9 cellular contexts compared by ENCODE assay signal in the genomic region with DNA sequence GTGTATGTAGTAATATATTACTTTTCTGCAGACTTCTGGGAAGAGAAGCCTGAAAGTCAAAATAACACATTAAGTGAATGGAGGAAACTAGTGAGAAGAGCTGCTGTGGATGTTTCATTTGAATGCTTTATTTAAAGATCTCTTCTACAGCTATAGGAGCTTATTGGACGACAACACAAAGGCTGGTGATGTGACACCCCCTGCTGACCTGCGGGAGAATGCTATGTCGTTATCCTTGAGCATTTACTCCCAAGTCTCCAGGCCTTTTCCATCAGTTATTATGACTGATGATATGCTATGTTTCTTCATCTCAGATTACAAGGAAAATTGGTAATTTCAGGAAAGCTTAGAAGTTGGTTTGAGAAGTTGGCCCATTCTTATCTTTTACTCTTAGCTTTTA. TPM values are rescaled to one million over a fixed set of nuclear protein-coding genes. Genes with fewer than 3 reads are reported as not detected.
A peak's percentile ranks its signal among the peaks of the same experiment; 100 is the strongest.
DNase-seq lines count a peak whose midpoint lies in the region; ATAC-seq and TF ChIP-seq lines count a peak whose summit lies in the region.
"Had no signal": no experiment of that assay in that cellular context is flagged by ENCODE, and none has a peak within 500 bp of the region (broad histone marks: within the 10 kb centered on the region; RNA-seq: fewer than 3 reads in every experiment).

No MANE protein-coding gene starts in this region.

- H3K4me3 Mint-ChIP-seq in activated naive CD4-positive, alpha-beta T cell treated with anti-CD3 and anti-CD28 coated beads for 36 hours = no peak overlapping the region
- H3K4me3 Mint-ChIP-seq: memory B cell had no signal

- H3K9me3 ChIP-seq in smooth muscle cell (replicated peaks; ENCODE audit: low read depth) = no peaks in the 10 kb centered on the region

- no peaks in the 10 kb centered on the region for H3K36me3 Mint-ChIP-seq in activated naive CD4-positive, alpha-beta T cell treated with anti-CD3 and anti-CD28 coated beads for 36 hours (ENCODE audit: low read depth)
- H3K36me3 Mint-ChIP-seq: memory B cell had no signal

- 47% methylated on average over 3 of the region's 3 CpGs for WGBS in smooth muscle cell (ENCODE audit: low lambda C conversion rate)

- H3F3A ChIP-seq in smooth muscle cell (ENCODE audit: low read depth) = no peaks in the 10 kb centered on the region

- no peak overlapping the region for H2AFZ ChIP-seq in smooth muscle cell (ENCODE audit: low read depth)

- H3K4me1 Mint-ChIP-seq in activated naive CD4-positive, alpha-beta T cell treated with anti-CD3 and anti-CD28 coated beads for 36 hours (ENCODE audit: low read depth) = no peaks in the 10 kb centered on the region
- H3K4me1 Mint-ChIP-seq: memory B cell had no signal

- H3K9me3 Mint-ChIP-seq in activated naive CD4-positive, alpha-beta T cell treated with anti-CD3 and anti-CD28 coated beads for 36 hours = no peaks in the 10 kb centered on the region
- H3K9me3 Mint-ChIP-seq: memory B cell had no signal

- H3K36me3 ChIP-seq in smooth muscle cell (ENCODE audit: low read depth) = no peaks in the 10 kb centered on the region

- intact Hi-C loops in activated naive CD4-positive, alpha-beta T cell treated with anti-CD3 and anti-CD28 coated beads for 36 hours (cut with micrococcal nuclease) = loop anchor here (1.0 to 5.0 kb wide), 2 partner anchors 199 to 324 kb away; no protein-coding TSS in a partner anchor

- DNase-seq in activated naive CD4-positive, alpha-beta T cell treated with anti-CD3 and anti-CD28 coated beads for 36 hours = peak; percentile 19
- no peak for DNase-seq in activated naive CD4-positive, alpha-beta T cell treated with Interleukin-2 at 50 U/mL for 16 hours
- DNase-seq in MV-4-11 (lab: John Stamatoyannopoulos, UW) (peak; percentile 50), choroid plexus epithelial cell (ENCODE audit: low read depth) (peak; percentile 70), smooth muscle cell (lab: John Stamatoyannopoulos, UW; ENCODE audit: unreplicated experiment) (no peak), NCI-H1694 treated with DMSO at 0.1 percent for 48 hours (lab: John Stamatoyannopoulos, UW) (no peak), midbrain (lab: John Stamatoyannopoulos, UW) (no peak)

- H3K9ac ChIP-seq in smooth muscle cell (ENCODE audit: low read depth) = no peak overlapping the region

- no peak overlapping the region for H3K4me3 ChIP-seq in choroid plexus epithelial cell (ENCODE audit: low read depth, low read length)
- H3K4me3 ChIP-seq in smooth muscle cell = no peak overlapping the region

- TF ChIP-seq CTCF in choroid plexus epithelial cell (conservative IDR thresholded peaks at IDR 0.05; ENCODE audit: low read depth, low read length) (peak; percentile 53), smooth muscle cell (IDR thresholded peaks at IDR 0.05; ENCODE audit: borderline replicate concordance, insufficient read depth, poor library complexity, severe bottlenecking) (peak; percentile 21)

- no peaks in the 10 kb centered on the region for H4K20me1 ChIP-seq in smooth muscle cell (ENCODE audit: low read depth)

- CTCF ChIA-PET in activated naive CD4-positive, alpha-beta T cell treated with anti-CD3 and anti-CD28 coated beads for 36 hours (lab: Charles Lee) = interaction anchor here (0.5 to 1.4 kb wide), 3 partner anchors 67 to 201 kb away, joined by 3 to 6 read pairs (median 5); a partner anchor contains a TSS

- H3K27me3 Mint-ChIP-seq in activated naive CD4-positive, alpha-beta T cell treated with anti-CD3 and anti-CD28 coated beads for 36 hours (ENCODE audit: low read depth) = no peaks in the 10 kb centered on the region
- H3K27me3 Mint-ChIP-seq: memory B cell had no signal

- no peak overlapping the region for H3K27ac Mint-ChIP-seq in activated naive CD4-positive, alpha-beta T cell treated with anti-CD3 and anti-CD28 coated beads for 36 hours
- H3K27ac Mint-ChIP-seq: memory B cell had no signal

- no peak overlapping the region for H3K4me2 ChIP-seq in smooth muscle cell

- H3K27me3 ChIP-seq in smooth muscle cell (ENCODE audit: low read depth) = no peaks in the 10 kb centered on the region

- no peak for ATAC-seq in HG03139 (IDR thresholded peaks at IDR 0.05; ENCODE audit: unreplicated experiment)

- no peaks in the 10 kb centered on the region for H3K4me1 ChIP-seq in smooth muscle cell (ENCODE audit: low read depth)

- H3K27ac ChIP-seq in smooth muscle cell (ENCODE audit: low read depth) = no peak overlapping the region

- H3K79me2 ChIP-seq in smooth muscle cell (ENCODE audit: low read depth) = no peaks in the 10 kb centered on the region

RNA-seq across cellular contexts. Expression of a gene that starts 22.3 kb away (rescaled TPM):
- total RNA-seq in activated naive CD4-positive, alpha-beta T cell treated with anti-CD3 and anti-CD28 coated beads for 36 hours = under 1 TPM; 0.12 to 0.26 TPM
- total RNA-seq in smooth muscle cell = 7.8 and 11.8 TPM in 2 replicates
- 3.3 and 3.9 TPM in 2 replicates for polyA plus RNA-seq in smooth muscle cell

Comparison
In these comparisons a context has a peak if more than half of its experiments do, and no peak if none do; other contexts are left out.
1. DNase-seq: peak in activated naive CD4-positive, alpha-beta T cell treated with anti-CD3 and anti-CD28 coated beads for 36 hours (single experiment), MV-4-11 (single experiment) and choroid plexus epithelial cell (single experiment); none in activated naive CD4-positive, alpha-beta T cell treated with Interleukin-2 at 50 U/mL for 16 hours (single experiment), smooth muscle cell (single experiment), NCI-H1694 treated with DMSO at 0.1 percent for 48 hours (single experiment) and midbrain (single experiment).